In genomic region chr20:24150406-24150805, GRCh38 we compare ENCODE assay signal across 20 cellular contexts.
"Had no signal": no experiment of that assay in that cellular context is flagged by ENCODE, and none has a peak within 500 bp of the region (broad histone marks: within the 10 kb centered on the region; RNA-seq: fewer than 3 reads in every experiment).

No MANE protein-coding gene starts in this region.

- H3K9ac ChIP-seq: KMS-11, SK-N-SH had no signal

- H3K4me2 ChIP-seq: KMS-11, SK-N-SH had no signal

- DNase-seq: activated CD4-positive, alpha-beta memory T cell treated with anti-CD3 and anti-CD28 coated beads, Interleukin-2, amount 10 ng/mL, durations not matched to agents 7 days and 5 days; activated CD4-positive, alpha-beta T cell treated with anti-CD3 and anti-CD28 coated beads, Interleukin-2, amount 50 U/mL, for 1 hour; activated CD4-positive, CD25-positive, alpha-beta regulatory T cell; activated CD8-positive, alpha-beta memory T cell treated with anti-CD3 and anti-CD28 coated beads, Interleukin-2, amount 50 U/mL, for 48 hours; activated naive CD4-positive, alpha-beta T cell treated with anti-CD3 and anti-CD28 coated beads, Interleukin-2, amount 50 U/mL, for 16 hours; activated naive CD8-positive, alpha-beta T cell treated with anti-CD3 and anti-CD28 coated beads, Interleukin-2, amount 10 ng/mL, durations not matched to agents 7 days and 5 days; activated T-cell treated with anti-CD3 and anti-CD28 coated beads, Interleukin-2, amount 50 U/mL, for 1 hour; anterior cingulate cortex; NCI-H1092; NCI-H2107; NCI-H345; NCI-H510A; NK-92 treated with Interleukin-12 subunit alpha and Interleukin-12 subunit beta, amount 100 ng/mL, for 24 hours; RPMI8226; T-helper 1 cell had no signal

- H3K9me2 ChIP-seq: SK-N-SH had no signal

- H3K4me3 Mint-ChIP-seq: activated CD4-positive, alpha-beta memory T cell treated with anti-CD3 and anti-CD28 coated beads, Interleukin-2, amount 10 ng/mL, durations not matched to agents 7 days and 5 days; activated naive CD8-positive, alpha-beta T cell treated with anti-CD3 and anti-CD28 coated beads, Interleukin-2, amount 10 ng/mL, durations not matched to agents 7 days and 5 days had no signal

- H3K36me3 ChIP-seq: adrenal gland, SJCRH30 had no signal

- H3K36me3 Mint-ChIP-seq: activated naive CD8-positive, alpha-beta T cell treated with anti-CD3 and anti-CD28 coated beads, Interleukin-2, amount 10 ng/mL, durations not matched to agents 7 days and 5 days had no signal

- H3K27me3 ChIP-seq: adrenal gland, SJCRH30 had no signal

- H3K4me1 ChIP-seq: adrenal gland, SJCRH30 had no signal

- H3K27ac ChIP-seq: adrenal gland, KMS-11, SJCRH30, VCaP had no signal

- H3K27ac Mint-ChIP-seq: activated CD4-positive, alpha-beta memory T cell treated with anti-CD3 and anti-CD28 coated beads, Interleukin-2, amount 10 ng/mL, durations not matched to agents 7 days and 5 days; activated naive CD8-positive, alpha-beta T cell treated with anti-CD3 and anti-CD28 coated beads, Interleukin-2, amount 10 ng/mL, durations not matched to agents 7 days and 5 days had no signal

- H3K9me3 ChIP-seq: adrenal gland, SJCRH30, SK-N-SH had no signal

- H3K9me3 Mint-ChIP-seq: activated CD4-positive, alpha-beta memory T cell treated with anti-CD3 and anti-CD28 coated beads, Interleukin-2, amount 10 ng/mL, durations not matched to agents 7 days and 5 days had no signal

- H3K4me3 ChIP-seq: adrenal gland, SJCRH30 had no signal
